ENCODE assay signal across 17 cellular contexts in the genomic region with DNA sequence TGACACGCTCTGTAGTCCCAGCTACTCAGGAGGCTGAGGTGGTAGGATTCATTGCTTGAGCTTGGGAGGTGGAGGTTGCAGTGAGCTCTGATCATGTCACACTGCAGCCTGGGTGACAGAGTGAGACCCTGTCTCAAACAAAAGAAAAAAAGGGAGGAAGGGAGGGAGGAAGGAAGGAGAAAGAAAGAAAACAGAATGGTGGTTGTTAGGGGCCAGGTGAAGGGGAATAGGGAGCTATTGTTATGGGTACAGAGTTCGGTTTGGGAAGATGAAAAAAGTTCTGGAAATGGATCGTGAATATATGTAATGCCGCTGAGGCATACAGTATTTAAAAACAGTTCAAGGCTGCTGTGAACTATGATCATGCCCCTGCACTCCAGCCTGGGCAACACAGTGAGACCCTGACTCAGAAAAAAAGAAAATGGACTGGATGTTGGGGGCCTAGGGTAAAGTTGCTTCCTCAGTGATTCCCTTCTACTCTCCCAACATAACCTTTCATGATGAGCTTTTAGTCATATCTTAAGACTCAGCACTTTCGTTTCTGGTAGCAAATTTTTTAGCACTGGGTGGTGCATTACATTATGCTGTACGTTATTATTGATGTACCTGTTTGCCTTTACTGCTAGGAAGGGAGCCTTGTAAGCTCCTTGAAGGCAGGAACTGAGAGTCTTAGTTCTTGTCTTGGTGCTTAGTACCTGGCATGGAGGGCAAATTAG. TPM values are rescaled to one million over a fixed set of nuclear protein-coding genes. Genes with fewer than 3 reads are reported as not detected.
DNase-seq lines count a peak whose midpoint lies in the region; ATAC-seq and TF ChIP-seq lines count a peak whose summit lies in the region.
"Had no signal": no experiment of that assay in that cellular context is flagged by ENCODE, and none has a peak within 500 bp of the region (broad histone marks: within the 10 kb centered on the region; RNA-seq: fewer than 3 reads in every experiment).

No MANE protein-coding gene starts in this region.

- H3K4me2 ChIP-seq in BLaER1 treated with 17β-estradiol and CSF1 and Interleukin-3, amounts not matched to agents 10 nM and 100 nM, result peak overlapping the region in 10 of 11 experiments; percentile 5 to 96 (median 60); a peak in 14 of 22 replicates
- H3K4me2 ChIP-seq in mesendoderm (ENCODE audit: low read length), result no peak overlapping the region

- H3K4me1 Mint-ChIP-seq in WTC11, result peaks cover 55% of the 10 kb centered on the region

- WGBS in mesendoderm (ENCODE audit: extremely low coverage, insufficient coverage, low lambda C conversion rate), result no CpG with 5 or more reads among the region's 6 CpGs

- no peak overlapping the region for H3K4me3 ChIP-seq in BLaER1 treated with 17β-estradiol and CSF1 and Interleukin-3, amounts not matched to agents 10 nM and 100 nM
- H3K4me3 ChIP-seq in HEK293 (ENCODE audit: low read depth, low read length) (no peak overlapping the region), mesendoderm (ENCODE audit: low read length) (peak overlapping the region; percentile 9)
- H3K4me3 ChIP-seq: SK-N-MC had no signal

- H4K20me1 ChIP-seq in BLaER1 treated with 17β-estradiol and CSF1 and Interleukin-3, amounts not matched to agents 10 nM and 100 nM, result peaks cover 81 to 89% (median 86%) of the 10 kb centered on the region in 11 experiments

- no peak overlapping the region for H4K5ac ChIP-seq in mesendoderm (ENCODE audit: low read length)

- peaks cover 40 to 77% (median 72%) of the 10 kb centered on the region in 11 experiments for H3K36me3 ChIP-seq in BLaER1 treated with 17β-estradiol and CSF1 and Interleukin-3, amounts not matched to agents 10 nM and 100 nM
- H3K36me3 ChIP-seq in HEK293 (ENCODE audit: control insufficient read depth in 2 of 2, insufficient read depth in 1 of 2, low read length in 2 of 2), result peaks cover 9 to 15% of the 10 kb centered on the region in 2 experiments; a peak in 2 of 3 replicates
- H3K36me3 ChIP-seq in mesendoderm (ENCODE audit: control insufficient read depth, insufficient read depth, low read length), result peaks cover 4% of the 10 kb centered on the region
- H3K36me3 ChIP-seq: BE2C had no signal

- H3K36me3 Mint-ChIP-seq in WTC11, result peaks cover 39% of the 10 kb centered on the region

- no peaks in the 10 kb centered on the region for H3K9me3 ChIP-seq in BLaER1 treated with 17β-estradiol and CSF1 and Interleukin-3, amounts not matched to agents 10 nM and 100 nM (replicated peaks in 1 of 11)
- no peaks in the 10 kb centered on the region for H3K9me3 ChIP-seq in HEK293 (ENCODE audit: control insufficient read depth, insufficient read depth, low read depth, low read length)
- H3K9me3 ChIP-seq: BE2C had no signal

- no peak for TF ChIP-seq CTCF in HEK293 (tag by site-specific recombination; IDR thresholded peaks at IDR 0.05)
- no peak for TF ChIP-seq CTCF in WTC11 (IDR thresholded peaks at IDR 0.05)

- H3K9me3 Mint-ChIP-seq in WTC11, result peaks cover 13% of the 10 kb centered on the region

- no peak overlapping the region for H3K23ac ChIP-seq in mesendoderm (ENCODE audit: low read length)

- H3K4me1 ChIP-seq in BLaER1 treated with 17β-estradiol and CSF1 and Interleukin-3, amounts not matched to agents 10 nM and 100 nM, result peaks cover 58 to 75% (median 66%) of the 10 kb centered on the region in 10 experiments
- H3K4me1 ChIP-seq in HEK293 (ENCODE audit: control insufficient read depth, insufficient read depth, low read length) (peaks cover 18% of the 10 kb centered on the region), mesendoderm (ENCODE audit: control insufficient read depth, low read depth, low read length) (no peaks in the 10 kb centered on the region)
- H3K4me1 ChIP-seq: BE2C had no signal

- H2BK5ac ChIP-seq in mesendoderm (ENCODE audit: low read length), result no peak overlapping the region

- H2BK120ac ChIP-seq in mesendoderm (ENCODE audit: low read depth, low read length), result no peak overlapping the region

- DNase-seq in WTC11 (ENCODE audit: low spot score) (no peak), mesendoderm (no peak), activated gamma-delta T cell treated with Interleukin-2 at 50 U/mL for 16 hours (no peak), AG08396 (ENCODE audit: low spot score) (no peak)
- no peak for DNase-seq in activated CD4-positive, alpha-beta T cell treated with anti-CD3 and anti-CD28 coated beads for 4 hours
- DNase-seq: BE2C, DMS 273 treated with DMSO at 0.1 percent for 48 hours, HCEC 1CT, NCI-H1105 treated with DMSO at 0.1 percent for 48 hours, NCI-H187, NCI-H446, PC-3 had no signal

- CTCF ChIA-PET in HEK293 (lab: Yijun Ruan, JAX) (interaction anchor here (0.7 to 1.0 kb wide), 5 partner anchors 9 to 178 kb away, joined by 3 to 4 read pairs (median 3); no protein-coding TSS in a partner anchor), WTC11 (lab: Charles Lee) (interaction anchor here (0.6 to 2.4 kb wide), 4 partner anchors 9 to 148 kb away, joined by 3 to 10 read pairs (median 4); no protein-coding TSS in a partner anchor)

- no peak overlapping the region for H2AK5ac ChIP-seq in mesendoderm (ENCODE audit: low read length)

- H3K79me2 ChIP-seq in mesendoderm (ENCODE audit: control insufficient read depth, insufficient read depth, low read length), result peaks cover 75% of the 10 kb centered on the region

- no peak overlapping the region for H3K56ac ChIP-seq in mesendoderm (ENCODE audit: low read length)

- no peak overlapping the region for H3K27ac ChIP-seq in BLaER1 treated with 17β-estradiol and CSF1 and Interleukin-3, amounts not matched to agents 10 nM and 100 nM
- no peak overlapping the region for H3K27ac ChIP-seq in HEK293 (ENCODE audit: extremely low read depth, low read depth, low read length)
- H3K27ac ChIP-seq in mesendoderm (ENCODE audit: low read depth, low read length), result no peak overlapping the region
- H3K27ac ChIP-seq: SK-N-MC had no signal

- ATAC-seq in WTC11, result no peak
- ATAC-seq in GM19455 (IDR thresholded peaks at IDR 0.05; ENCODE audit: unreplicated experiment), result no peak
- ATAC-seq: PC-3, Right ventricle myocardium inferior had no signal

- no peak overlapping the region for H3K4me3 Mint-ChIP-seq in WTC11

- POLR2A ChIA-PET in HEK293 (lab: Yijun Ruan, JAX), result no interaction called here
- POLR2A ChIA-PET in WTC11 (lab: Charles Lee), result interaction anchor here (0.6 to 0.7 kb wide), 2 partner anchors 21 to 225 kb away, joined by 3 to 4 read pairs; no protein-coding TSS in a partner anchor

- H2BK15ac ChIP-seq in mesendoderm (replicated peaks; ENCODE audit: low read depth), result no peak overlapping the region

- H3K27me3 ChIP-seq in BLaER1 treated with 17β-estradiol and CSF1 and Interleukin-3, amounts not matched to agents 10 nM and 100 nM, result no peaks in the 10 kb centered on the region
- H3K27me3 ChIP-seq in mesendoderm (ENCODE audit: insufficient read depth, low read length, poor library complexity), result no peaks in the 10 kb centered on the region
- H3K27me3 ChIP-seq: BE2C had no signal

- no peak overlapping the region; a peak in 2 of 22 replicates for H3K9ac ChIP-seq in BLaER1 treated with 17β-estradiol and CSF1 and Interleukin-3, amounts not matched to agents 10 nM and 100 nM
- H3K9ac ChIP-seq in mesendoderm (ENCODE audit: low read length), result no peak overlapping the region

- no peaks in the 10 kb centered on the region for H3K27me3 Mint-ChIP-seq in WTC11 (ENCODE audit: low read depth)

- no peak overlapping the region for H3K4ac ChIP-seq in mesendoderm (ENCODE audit: low read depth, low read length)

- H4K8ac ChIP-seq in mesendoderm (ENCODE audit: low read depth, low read length), result no peak overlapping the region

- no peak overlapping the region for H3K18ac ChIP-seq in mesendoderm (ENCODE audit: low read length)

- H3K27ac Mint-ChIP-seq in WTC11, result peak overlapping the region; percentile 63

- H3K79me1 ChIP-seq in mesendoderm (ENCODE audit: low read length), result peaks cover 19% of the 10 kb centered on the region

TF ChIP-seq in HEK293, 187 proteins besides CTCF, POLR2A, EP300 and RAD21 (continues in another document):
- TF ChIP-seq SCRT2 (tag by site-specific recombination; IDR thresholded peaks at IDR 0.05) (no peak), ZNF10 (tag by site-specific recombination; IDR thresholded peaks at IDR 0.05) (no peak), ZFP3 (tag by site-specific recombination; IDR thresholded peaks at IDR 0.05; ENCODE audit: low read depth) (no peak), WT1 (tag by site-specific recombination; IDR thresholded peaks at IDR 0.05) (no peak), KLF7 (tag by site-specific recombination; IDR thresholded peaks at IDR 0.05; ENCODE audit: borderline replicate concordance) (no peak), ZNF19 (tag by site-specific recombination; IDR thresholded peaks at IDR 0.05; ENCODE audit: low read depth) (no peak), ZNF324 (tag by site-specific recombination; IDR thresholded peaks at IDR 0.05) (no peak)

TF ChIP-seq in WTC11, 78 proteins besides CTCF, POLR2A, EP300 and RAD21:
- no peak for TF ChIP-seq OVOL2 (CRISPR knock-in tag; IDR thresholded peaks at IDR 0.05; ENCODE audit: borderline replicate concordance)
- TF ChIP-seq ZNF121 (CRISPR knock-in tag; IDR thresholded peaks at IDR 0.05), result peak; percentile 53; the same call in 1 of the 2 replicates

RNA-seq across cellular contexts. Expression of a gene that starts 4.0 kb away (rescaled TPM):
- 297 to 309 TPM (median 309 TPM) in 3 replicates for total RNA-seq in WTC11 (2021)
- 144 TPM for polyA plus RNA-seq in mesendoderm (2013, experiment 1 of 2)
- 148 TPM for polyA plus RNA-seq in mesendoderm (2013, experiment 2 of 2)
